1 cellular context compared by ENCODE assay signal in the genomic region with DNA sequence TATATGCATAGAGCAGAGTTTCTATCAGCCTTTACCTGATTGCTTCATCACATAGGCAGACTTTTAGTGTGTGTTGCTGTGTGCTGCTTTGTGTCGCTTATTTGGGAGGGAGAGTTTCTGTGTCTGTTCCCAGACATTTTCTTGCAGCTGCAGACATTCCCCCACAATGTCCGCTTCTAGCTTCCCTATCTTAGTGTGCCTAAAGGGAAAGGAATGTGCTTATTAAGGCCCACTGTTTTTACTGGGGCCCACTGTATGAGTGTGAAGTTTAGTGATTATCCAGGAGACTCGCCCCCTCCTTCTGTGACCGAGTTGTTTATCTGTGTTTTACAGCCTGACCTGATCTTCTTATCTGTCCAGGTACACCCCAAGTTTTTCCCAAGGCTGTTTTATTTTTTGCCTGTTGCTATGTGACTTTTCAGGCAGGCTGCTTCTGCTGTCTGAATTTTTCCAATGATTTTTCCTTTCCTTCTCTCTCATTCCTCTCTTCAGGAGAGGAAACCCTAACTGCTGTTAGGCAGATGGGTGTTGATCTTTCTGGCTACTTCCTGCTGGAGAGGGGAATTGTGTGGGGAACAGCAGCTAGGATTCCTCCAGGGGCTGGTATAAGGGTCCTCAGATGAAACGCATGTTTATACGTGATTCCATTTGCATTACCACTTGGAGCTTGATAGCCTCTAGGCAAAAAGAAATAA.
TF ChIP-seq lines count a peak whose summit lies in the region.

No MANE protein-coding gene starts in this region.

TF ChIP-seq in K562, 482 proteins besides CTCF, POLR2A, EP300 and RAD21 (continued from another document and continues in another):
- TF ChIP-seq MCM3 (IDR thresholded peaks at IDR 0.05) (no peak), NFE2L1 (tag; IDR thresholded peaks at IDR 0.05; ENCODE audit: borderline replicate concordance, low read depth) (no peak), ARNT (IDR thresholded peaks at IDR 0.05) (0 out of 4 replicates have a peak, but pooled peaks of 1 of the 2 experiments have one; percentile 34), EGR1 (conservative IDR thresholded peaks at IDR 0.05) (peak; percentile 81), FOS (IDR thresholded peaks at IDR 0.05; ENCODE audit: extremely low read depth, insufficient read length) (no peak), DIDO1 (tag; IDR thresholded peaks at IDR 0.05; ENCODE audit: low read depth) (no peak), TEAD4 (IDR thresholded peaks at IDR 0.05; ENCODE audit: low read length) (peak; percentile 91), TEAD4 (CRISPR knock-in tag; IDR thresholded peaks at IDR 0.05; ENCODE audit: borderline replicate concordance) (no peak), ZNF232 (CRISPR knock-in tag; IDR thresholded peaks at IDR 0.05) (no peak), ATF1 (CRISPR knock-in tag; IDR thresholded peaks at IDR 0.05) (no peak), ATF1 (tag; IDR thresholded peaks at IDR 0.05) (no peak), MYBL2 (IDR thresholded peaks at IDR 0.05; ENCODE audit: low read depth) (no peak), MYBL2 (CRISPR knock-in tag; IDR thresholded peaks at IDR 0.05; ENCODE audit: borderline replicate concordance) (no peak), GABPB2 (CRISPR knock-in tag; conservative IDR thresholded peaks at IDR 0.05) (no peak), TCFL5 (CRISPR knock-in tag; conservative IDR thresholded peaks at IDR 0.05) (no peak), RCOR1 (IDR thresholded peaks at IDR 0.05; ENCODE audit: borderline replicate concordance in 1 of 2, low read depth in 2 of 2, low read length in 2 of 2) (peak in 1 of 2 experiments; percentile 42; a peak in 1 of 4 replicates), RFX1 (IDR thresholded peaks at IDR 0.05) (peak; percentile 60), CREM (IDR thresholded peaks at IDR 0.05; ENCODE audit: low read depth) (0 out of 2 replicates have a peak, but pooled peaks have one; percentile 26), EHMT2 (IDR thresholded peaks at IDR 0.05) (no peak), SRSF3 (IDR thresholded peaks at IDR 0.05; ENCODE audit: insufficient read depth, low read length) (no peak), EP400 (IDR thresholded peaks at IDR 0.05) (no peak), NR2C1 (IDR thresholded peaks at IDR 0.05) (no peak), NR2C1 (tag; IDR thresholded peaks at IDR 0.05) (no peak), WHSC1 (IDR thresholded peaks at IDR 0.05; ENCODE audit: low read length) (no peak), BCL6 (CRISPR knock-in tag; IDR thresholded peaks at IDR 0.05) (no peak), ILK (tag; IDR thresholded peaks at IDR 0.05; ENCODE audit: borderline replicate concordance, low read depth) (no peak), TSC22D4 (tag; IDR thresholded peaks at IDR 0.05) (no peak), RBM25 (IDR thresholded peaks at IDR 0.05; ENCODE audit: low read depth, low read length, severe bottlenecking) (no peak), HNRNPL (IDR thresholded peaks at IDR 0.05; ENCODE audit: low read depth, low read length) (no peak)
- TF ChIP-seq, protein P1, sequence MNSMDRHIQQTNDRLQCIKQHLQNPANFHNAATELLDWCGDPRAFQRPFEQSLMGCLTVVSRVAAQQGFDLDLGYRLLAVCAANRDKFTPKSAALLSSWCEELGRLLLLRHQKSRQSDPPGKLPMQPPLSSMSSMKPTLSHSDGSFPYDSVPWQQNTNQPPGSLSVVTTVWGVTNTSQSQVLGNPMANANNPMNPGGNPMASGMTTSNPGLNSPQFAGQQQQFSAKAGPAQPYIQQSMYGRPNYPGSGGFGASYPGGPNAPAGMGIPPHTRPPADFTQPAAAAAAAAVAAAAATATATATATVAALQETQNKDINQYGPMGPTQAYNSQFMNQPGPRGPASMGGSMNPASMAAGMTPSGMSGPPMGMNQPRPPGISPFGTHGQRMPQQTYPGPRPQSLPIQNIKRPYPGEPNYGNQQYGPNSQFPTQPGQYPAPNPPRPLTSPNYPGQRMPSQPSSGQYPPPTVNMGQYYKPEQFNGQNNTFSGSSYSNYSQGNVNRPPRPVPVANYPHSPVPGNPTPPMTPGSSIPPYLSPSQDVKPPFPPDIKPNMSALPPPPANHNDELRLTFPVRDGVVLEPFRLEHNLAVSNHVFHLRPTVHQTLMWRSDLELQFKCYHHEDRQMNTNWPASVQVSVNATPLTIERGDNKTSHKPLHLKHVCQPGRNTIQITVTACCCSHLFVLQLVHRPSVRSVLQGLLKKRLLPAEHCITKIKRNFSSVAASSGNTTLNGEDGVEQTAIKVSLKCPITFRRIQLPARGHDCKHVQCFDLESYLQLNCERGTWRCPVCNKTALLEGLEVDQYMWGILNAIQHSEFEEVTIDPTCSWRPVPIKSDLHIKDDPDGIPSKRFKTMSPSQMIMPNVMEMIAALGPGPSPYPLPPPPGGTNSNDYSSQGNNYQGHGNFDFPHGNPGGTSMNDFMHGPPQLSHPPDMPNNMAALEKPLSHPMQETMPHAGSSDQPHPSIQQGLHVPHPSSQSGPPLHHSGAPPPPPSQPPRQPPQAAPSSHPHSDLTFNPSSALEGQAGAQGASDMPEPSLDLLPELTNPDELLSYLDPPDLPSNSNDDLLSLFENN (IDR thresholded peaks at IDR 0.05; ENCODE audit: low read depth in 2 of 2, low read length in 2 of 2) = no peak
- TF ChIP-seq, protein P2, sequence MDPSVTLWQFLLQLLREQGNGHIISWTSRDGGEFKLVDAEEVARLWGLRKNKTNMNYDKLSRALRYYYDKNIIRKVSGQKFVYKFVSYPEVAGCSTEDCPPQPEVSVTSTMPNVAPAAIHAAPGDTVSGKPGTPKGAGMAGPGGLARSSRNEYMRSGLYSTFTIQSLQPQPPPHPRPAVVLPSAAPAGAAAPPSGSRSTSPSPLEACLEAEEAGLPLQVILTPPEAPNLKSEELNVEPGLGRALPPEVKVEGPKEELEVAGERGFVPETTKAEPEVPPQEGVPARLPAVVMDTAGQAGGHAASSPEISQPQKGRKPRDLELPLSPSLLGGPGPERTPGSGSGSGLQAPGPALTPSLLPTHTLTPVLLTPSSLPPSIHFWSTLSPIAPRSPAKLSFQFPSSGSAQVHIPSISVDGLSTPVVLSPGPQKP (CRISPR knock-in tag; IDR thresholded peaks at IDR 0.05) = no peak
- TF ChIP-seq, protein P3, sequence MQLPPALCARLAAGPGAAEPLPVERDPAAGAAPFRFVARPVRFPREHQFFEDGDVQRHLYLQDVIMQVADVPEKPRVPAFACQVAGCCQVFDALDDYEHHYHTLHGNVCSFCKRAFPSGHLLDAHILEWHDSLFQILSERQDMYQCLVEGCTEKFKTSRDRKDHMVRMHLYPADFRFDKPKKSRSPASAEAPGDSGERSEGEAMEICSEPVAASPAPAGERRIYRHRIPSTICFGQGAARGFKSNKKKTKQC (CRISPR knock-in tag; IDR thresholded peaks at IDR 0.05) = no peak
- TF ChIP-seq, protein P4, sequence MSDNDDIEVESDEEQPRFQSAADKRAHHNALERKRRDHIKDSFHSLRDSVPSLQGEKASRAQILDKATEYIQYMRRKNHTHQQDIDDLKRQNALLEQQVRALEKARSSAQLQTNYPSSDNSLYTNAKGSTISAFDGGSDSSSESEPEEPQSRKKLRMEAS (CRISPR knock-in tag; IDR thresholded peaks at IDR 0.05) = no peak; the same call in 1 of the 2 replicates
- TF ChIP-seq, protein P5, sequence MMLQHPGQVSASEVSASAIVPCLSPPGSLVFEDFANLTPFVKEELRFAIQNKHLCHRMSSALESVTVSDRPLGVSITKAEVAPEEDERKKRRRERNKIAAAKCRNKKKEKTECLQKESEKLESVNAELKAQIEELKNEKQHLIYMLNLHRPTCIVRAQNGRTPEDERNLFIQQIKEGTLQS (IDR thresholded peaks at IDR 0.05) = no peak
- TF ChIP-seq, protein P5 (CRISPR knock-in tag; conservative IDR thresholded peaks at IDR 0.05) = no peak
- TF ChIP-seq, protein P6, sequence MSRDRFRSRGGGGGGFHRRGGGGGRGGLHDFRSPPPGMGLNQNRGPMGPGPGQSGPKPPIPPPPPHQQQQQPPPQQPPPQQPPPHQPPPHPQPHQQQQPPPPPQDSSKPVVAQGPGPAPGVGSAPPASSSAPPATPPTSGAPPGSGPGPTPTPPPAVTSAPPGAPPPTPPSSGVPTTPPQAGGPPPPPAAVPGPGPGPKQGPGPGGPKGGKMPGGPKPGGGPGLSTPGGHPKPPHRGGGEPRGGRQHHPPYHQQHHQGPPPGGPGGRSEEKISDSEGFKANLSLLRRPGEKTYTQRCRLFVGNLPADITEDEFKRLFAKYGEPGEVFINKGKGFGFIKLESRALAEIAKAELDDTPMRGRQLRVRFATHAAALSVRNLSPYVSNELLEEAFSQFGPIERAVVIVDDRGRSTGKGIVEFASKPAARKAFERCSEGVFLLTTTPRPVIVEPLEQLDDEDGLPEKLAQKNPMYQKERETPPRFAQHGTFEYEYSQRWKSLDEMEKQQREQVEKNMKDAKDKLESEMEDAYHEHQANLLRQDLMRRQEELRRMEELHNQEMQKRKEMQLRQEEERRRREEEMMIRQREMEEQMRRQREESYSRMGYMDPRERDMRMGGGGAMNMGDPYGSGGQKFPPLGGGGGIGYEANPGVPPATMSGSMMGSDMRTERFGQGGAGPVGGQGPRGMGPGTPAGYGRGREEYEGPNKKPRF (IDR thresholded peaks at IDR 0.05; ENCODE audit: low read depth, low read length) = no peak
- TF ChIP-seq, protein P7, sequence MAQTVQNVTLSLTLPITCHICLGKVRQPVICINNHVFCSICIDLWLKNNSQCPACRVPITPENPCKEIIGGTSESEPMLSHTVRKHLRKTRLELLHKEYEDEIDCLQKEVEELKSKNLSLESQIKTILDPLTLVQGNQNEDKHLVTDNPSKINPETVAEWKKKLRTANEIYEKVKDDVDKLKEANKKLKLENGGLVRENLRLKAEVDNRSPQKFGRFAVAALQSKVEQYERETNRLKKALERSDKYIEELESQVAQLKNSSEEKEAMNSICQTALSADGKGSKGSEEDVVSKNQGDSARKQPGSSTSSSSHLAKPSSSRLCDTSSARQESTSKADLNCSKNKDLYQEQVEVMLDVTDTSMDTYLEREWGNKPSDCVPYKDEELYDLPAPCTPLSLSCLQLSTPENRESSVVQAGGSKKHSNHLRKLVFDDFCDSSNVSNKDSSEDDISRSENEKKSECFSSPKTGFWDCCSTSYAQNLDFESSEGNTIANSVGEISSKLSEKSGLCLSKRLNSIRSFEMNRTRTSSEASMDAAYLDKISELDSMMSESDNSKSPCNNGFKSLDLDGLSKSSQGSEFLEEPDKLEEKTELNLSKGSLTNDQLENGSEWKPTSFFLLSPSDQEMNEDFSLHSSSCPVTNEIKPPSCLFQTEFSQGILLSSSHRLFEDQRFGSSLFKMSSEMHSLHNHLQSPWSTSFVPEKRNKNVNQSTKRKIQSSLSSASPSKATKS (CRISPR knock-in tag; IDR thresholded peaks at IDR 0.05) = no peak
- TF ChIP-seq, protein P8, sequence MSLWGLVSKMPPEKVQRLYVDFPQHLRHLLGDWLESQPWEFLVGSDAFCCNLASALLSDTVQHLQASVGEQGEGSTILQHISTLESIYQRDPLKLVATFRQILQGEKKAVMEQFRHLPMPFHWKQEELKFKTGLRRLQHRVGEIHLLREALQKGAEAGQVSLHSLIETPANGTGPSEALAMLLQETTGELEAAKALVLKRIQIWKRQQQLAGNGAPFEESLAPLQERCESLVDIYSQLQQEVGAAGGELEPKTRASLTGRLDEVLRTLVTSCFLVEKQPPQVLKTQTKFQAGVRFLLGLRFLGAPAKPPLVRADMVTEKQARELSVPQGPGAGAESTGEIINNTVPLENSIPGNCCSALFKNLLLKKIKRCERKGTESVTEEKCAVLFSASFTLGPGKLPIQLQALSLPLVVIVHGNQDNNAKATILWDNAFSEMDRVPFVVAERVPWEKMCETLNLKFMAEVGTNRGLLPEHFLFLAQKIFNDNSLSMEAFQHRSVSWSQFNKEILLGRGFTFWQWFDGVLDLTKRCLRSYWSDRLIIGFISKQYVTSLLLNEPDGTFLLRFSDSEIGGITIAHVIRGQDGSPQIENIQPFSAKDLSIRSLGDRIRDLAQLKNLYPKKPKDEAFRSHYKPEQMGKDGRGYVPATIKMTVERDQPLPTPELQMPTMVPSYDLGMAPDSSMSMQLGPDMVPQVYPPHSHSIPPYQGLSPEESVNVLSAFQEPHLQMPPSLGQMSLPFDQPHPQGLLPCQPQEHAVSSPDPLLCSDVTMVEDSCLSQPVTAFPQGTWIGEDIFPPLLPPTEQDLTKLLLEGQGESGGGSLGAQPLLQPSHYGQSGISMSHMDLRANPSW (CRISPR knock-in tag; IDR thresholded peaks at IDR 0.05) = no peak
- TF ChIP-seq, protein P9, sequence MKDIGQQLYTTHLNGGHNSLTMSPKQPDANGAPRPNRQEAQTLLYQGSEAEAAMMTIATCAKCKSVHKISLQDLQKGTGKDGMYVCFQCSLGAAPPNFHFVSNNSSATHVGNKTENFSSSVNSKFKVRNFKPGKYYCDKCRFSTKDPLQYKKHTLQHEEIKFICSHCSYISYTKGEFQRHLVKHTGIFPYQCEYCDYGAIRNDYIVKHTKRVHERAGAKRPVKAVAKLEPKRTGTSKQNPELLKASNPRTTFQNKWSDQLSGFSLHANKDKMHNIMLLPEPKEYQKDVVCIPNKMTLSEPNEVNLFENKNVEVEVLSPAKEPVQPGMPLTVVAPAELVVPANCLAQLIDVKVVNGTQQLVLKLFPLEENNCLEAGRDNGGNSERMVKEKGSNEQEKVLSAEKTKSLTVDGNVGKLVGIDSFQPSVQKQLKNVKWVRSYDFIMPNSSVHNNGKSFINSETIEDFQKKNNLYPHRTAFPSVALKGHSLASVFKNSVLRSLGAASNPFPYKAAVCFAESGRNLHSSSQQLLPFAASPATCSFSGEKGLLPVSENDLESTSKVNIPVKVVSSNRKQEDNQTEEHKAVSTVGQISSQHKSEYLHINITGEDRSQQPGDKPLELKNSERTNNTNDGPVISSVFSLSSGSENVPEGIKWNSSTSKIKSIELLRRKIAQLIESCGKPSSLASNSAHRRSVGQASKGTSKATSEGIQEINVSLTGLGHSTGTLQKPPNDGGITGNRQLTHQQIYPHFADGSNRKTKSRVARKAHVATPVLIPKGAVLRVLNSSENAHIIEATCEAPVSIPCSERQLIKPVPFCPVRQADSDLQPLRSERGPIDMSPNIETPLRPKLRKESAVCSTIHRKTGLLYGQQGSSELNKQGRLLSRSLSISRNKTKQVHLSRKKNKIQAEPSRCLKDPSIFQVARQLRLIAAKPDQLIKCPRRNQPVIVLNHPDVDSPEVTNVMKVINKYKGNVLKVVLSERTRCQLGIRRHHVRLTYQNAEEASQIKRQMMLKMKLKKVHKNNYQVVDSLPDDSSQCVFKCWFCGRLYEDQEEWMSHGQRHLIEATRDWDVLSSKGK (CRISPR knock-in tag; IDR thresholded peaks at IDR 0.05) = no peak
- TF ChIP-seq, protein P10, sequence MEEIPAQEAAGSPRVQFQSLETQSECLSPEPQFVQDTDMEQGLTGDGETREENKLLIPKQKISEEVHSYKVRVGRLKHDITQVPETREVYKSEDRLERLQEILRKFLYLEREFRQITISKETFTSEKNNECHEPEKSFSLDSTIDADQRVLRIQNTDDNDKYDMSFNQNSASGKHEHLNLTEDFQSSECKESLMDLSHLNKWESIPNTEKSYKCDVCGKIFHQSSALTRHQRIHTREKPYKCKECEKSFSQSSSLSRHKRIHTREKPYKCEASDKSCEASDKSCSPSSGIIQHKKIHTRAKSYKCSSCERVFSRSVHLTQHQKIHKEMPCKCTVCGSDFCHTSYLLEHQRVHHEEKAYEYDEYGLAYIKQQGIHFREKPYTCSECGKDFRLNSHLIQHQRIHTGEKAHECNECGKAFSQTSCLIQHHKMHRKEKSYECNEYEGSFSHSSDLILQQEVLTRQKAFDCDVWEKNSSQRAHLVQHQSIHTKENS (CRISPR knock-in tag; IDR thresholded peaks at IDR 0.05) = no peak
- TF ChIP-seq, protein P11, sequence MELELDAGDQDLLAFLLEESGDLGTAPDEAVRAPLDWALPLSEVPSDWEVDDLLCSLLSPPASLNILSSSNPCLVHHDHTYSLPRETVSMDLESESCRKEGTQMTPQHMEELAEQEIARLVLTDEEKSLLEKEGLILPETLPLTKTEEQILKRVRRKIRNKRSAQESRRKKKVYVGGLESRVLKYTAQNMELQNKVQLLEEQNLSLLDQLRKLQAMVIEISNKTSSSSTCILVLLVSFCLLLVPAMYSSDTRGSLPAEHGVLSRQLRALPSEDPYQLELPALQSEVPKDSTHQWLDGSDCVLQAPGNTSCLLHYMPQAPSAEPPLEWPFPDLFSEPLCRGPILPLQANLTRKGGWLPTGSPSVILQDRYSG (tag; conservative IDR thresholded peaks at IDR 0.05; ENCODE audit: low read depth) = no peak
